In genomic region chr1:23651069-23651808, GRCh38 we compare ENCODE assay signal across 11 cellular contexts. TPM values are rescaled to one million over a fixed set of nuclear protein-coding genes. Genes with fewer than 3 reads are reported as not detected.
DNase-seq lines count a peak whose midpoint lies in the region; ATAC-seq and TF ChIP-seq lines count a peak whose summit lies in the region.
"Had no signal": no experiment of that assay in that cellular context is flagged by ENCODE, and none has a peak within 500 bp of the region (broad histone marks: within the 10 kb centered on the region; RNA-seq: fewer than 3 reads in every experiment).

No MANE protein-coding gene starts in this region.

- ATAC-seq in left lung (peak; percentile 77), upper lobe of right lung (peak; percentile 80)
- ATAC-seq: activated CD8-positive, alpha-beta T cell treated with anti-CD3 and anti-CD28 coated beads, Interleukin-2, amount 10 ng/mL, durations not matched to agents 7 days and 5 days had no signal

- H3K4me3 ChIP-seq in breast epithelium = no peak overlapping the region
- H3K4me3 ChIP-seq in left lung = no peak overlapping the region
- H3K4me3 ChIP-seq in upper lobe of right lung = no peak overlapping the region
- H3K4me3 ChIP-seq in A673 (ENCODE audit: low read depth, low read length, poor library complexity, severe bottlenecking) = no peak overlapping the region

- no TSS peak for BruUV-seq in A673 (replicated peaks; lab: Mats Ljungman, UMichigan)

- TF ChIP-seq POLR2A in breast epithelium (IDR thresholded peaks at IDR 0.05) = no peak

- H3K27me3 ChIP-seq in breast epithelium = no peaks in the 10 kb centered on the region
- H3K27me3 ChIP-seq in left lung = no peaks in the 10 kb centered on the region
- H3K27me3 ChIP-seq in upper lobe of right lung = no peaks in the 10 kb centered on the region
- H3K27me3 ChIP-seq in A673 (replicated peaks; ENCODE audit: insufficient read depth, low read depth, low read length, poor library complexity) = no peaks in the 10 kb centered on the region

- H3K4me1 ChIP-seq in breast epithelium (no peaks in the 10 kb centered on the region), left lung (no peaks in the 10 kb centered on the region), upper lobe of right lung (no peaks in the 10 kb centered on the region), A673 (ENCODE audit: insufficient read depth, low read length, poor library complexity, severe bottlenecking) (no peaks in the 10 kb centered on the region)

- H3K9me3 ChIP-seq in breast epithelium (no peaks in the 10 kb centered on the region), left lung (no peaks in the 10 kb centered on the region), upper lobe of right lung (no peaks in the 10 kb centered on the region), A673 (ENCODE audit: low read depth, low read length, poor library complexity, severe bottlenecking) (no peaks in the 10 kb centered on the region)

- H3K36me3 ChIP-seq in breast epithelium (no peaks in the 10 kb centered on the region), left lung (no peaks in the 10 kb centered on the region), upper lobe of right lung (no peaks in the 10 kb centered on the region), A673 (ENCODE audit: insufficient read depth, low read length, poor library complexity, severe bottlenecking) (no peaks in the 10 kb centered on the region)

- DNase-seq in NCI-H82 (lab: John Stamatoyannopoulos, UW) = peak; percentile 53
- no peak for DNase-seq in NCI-H82 treated with DMSO at 0.1 percent for 48 hours (lab: John Stamatoyannopoulos, UW; ENCODE audit: unreplicated experiment)
- peak; percentile 45 to 74 for DNase-seq in breast epithelium (ENCODE audit: low spot score in 2 of 2)
- DNase-seq in left lung = no peak
- no peak for DNase-seq in upper lobe of right lung
- DNase-seq in A673 (ENCODE audit: low spot score) = no peak
- no peak for DNase-seq in NCI-H1694 (lab: John Stamatoyannopoulos, UW)
- no peak for DNase-seq in stimulated activated CD4-positive, alpha-beta T cell treated with anti-CD3 and anti-CD28 coated beads, Interleukin-1b, Interleukin-23, amount 100 ng/mL, for 48 hours
- DNase-seq: ACHN; activated CD8-positive, alpha-beta T cell treated with anti-CD3 and anti-CD28 coated beads, Interleukin-2, amount 10 ng/mL, durations not matched to agents 7 days and 5 days; NCI-H1930 had no signal

- intact Hi-C loops in breast epithelium (cut with DNase I; ENCODE audit: low total_unique reads) (no loop called here), left lung (cut with DNase I) (no loop called here), upper lobe of right lung (cut with DNase I) (no loop called here), A673 (cut with micrococcal nuclease; ENCODE audit: unreplicated experiment) (no loop called here)

- H3K27ac ChIP-seq in breast epithelium (no peak overlapping the region), left lung (no peak overlapping the region), upper lobe of right lung (no peak overlapping the region), A673 (ENCODE audit: low read depth, low read length, poor library complexity, severe bottlenecking) (no peak overlapping the region)

- CTCF ChIA-PET in A673 (lab: Charles Lee) = interaction anchor here (1.0 kb wide), 1 partner anchor 14 kb away, joined by 3 read pairs; no protein-coding TSS in a partner anchor

- POLR2A ChIA-PET in A673 (lab: Charles Lee; ENCODE audit: low non-redundant PET) = no interaction called here

- TF ChIP-seq CTCF in breast epithelium (IDR thresholded peaks at IDR 0.05) (no peak), left lung (IDR thresholded peaks at IDR 0.05) (no peak), upper lobe of right lung (IDR thresholded peaks at IDR 0.05) (no peak), A673 (conservative IDR thresholded peaks at IDR 0.05; ENCODE audit: low read depth, low read length) (no peak)

RNA-seq across cellular contexts. Expression of gene RPL11, which starts 40.4 kb away (rescaled TPM):
- 1,000 to 10,000 TPM; 1,191 to 1,487 (median 1,340) TPM for total RNA-seq in breast epithelium
- total RNA-seq in left lung = 100 to 1,000 TPM; 761 to 849 TPM
- 895 TPM for total RNA-seq in upper lobe of right lung
- 1,180 and 1,206 TPM in 2 replicates for total RNA-seq in A673 (2021)

Comparison
In these comparisons a context has a peak if more than half of its experiments do, and no peak if none do; other contexts are left out.
1. DNase-seq: peak in NCI-H82 (single experiment) and breast epithelium (2 of 2); none in NCI-H82 treated with DMSO at 0.1 percent for 48 hours (single experiment), left lung (0 of 2), upper lobe of right lung (single experiment), A673 (single experiment), NCI-H1694 (single experiment) and stimulated activated CD4-positive, alpha-beta T cell treated with anti-CD3 and anti-CD28 coated beads, Interleukin-1b, Interleukin-23, amount 100 ng/mL, for 48 hours (single experiment).